ENCODE assay signal across 8 cellular contexts in the genomic region with DNA sequence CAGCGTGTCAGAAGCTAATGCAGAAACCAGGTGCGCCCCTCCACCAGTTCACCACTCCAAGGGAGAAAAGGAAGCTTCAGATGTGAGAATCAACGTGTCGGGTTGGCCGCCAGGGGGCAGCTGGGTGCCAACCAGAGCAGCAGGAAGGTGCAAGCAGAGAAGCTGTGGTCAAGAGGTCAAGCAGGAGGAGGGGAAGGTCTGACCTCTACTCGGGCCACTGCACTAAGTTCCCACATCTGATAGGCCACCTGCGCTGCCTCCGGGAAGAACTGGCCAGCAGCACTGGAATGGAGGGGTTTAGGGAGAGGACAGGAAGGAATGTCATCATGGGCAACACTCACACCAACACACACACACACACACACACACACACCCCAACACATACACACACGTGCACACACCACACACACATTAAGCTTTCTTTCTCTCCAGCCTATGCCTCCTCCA. TPM values are rescaled to one million over a fixed set of nuclear protein-coding genes. Genes with fewer than 3 reads are reported as not detected.
DNase-seq lines count a peak whose midpoint lies in the region; ATAC-seq and TF ChIP-seq lines count a peak whose summit lies in the region.

No MANE protein-coding gene starts in this region.

- TF ChIP-seq CTCF in 22Rv1 (IDR thresholded peaks at IDR 0.05) (peak; percentile 84), GM13977 (IDR thresholded peaks at IDR 0.05; ENCODE audit: extremely low read depth, insufficient read depth, missing control alignments) (peak; percentile 86), psoas muscle (IDR thresholded peaks at IDR 0.05) (peak; percentile 90)

- ATAC-seq in psoas muscle: peak; percentile 67 to 72 (median 71)
- ATAC-seq in aorta (ENCODE audit: low FRiP score): peak; percentile 67

- H3K27ac Mint-ChIP-seq in activated naive CD8-positive, alpha-beta T cell: peak overlapping the region; percentile 97

- no peak overlapping the region for H3K4me3 ChIP-seq in psoas muscle
- no peak overlapping the region for H3K4me3 ChIP-seq in aorta (ENCODE audit: low read length in 2 of 2)

- no peaks in the 10 kb centered on the region for H3K9me3 Mint-ChIP-seq in activated naive CD8-positive, alpha-beta T cell (ENCODE audit: low read depth)

- peaks cover 10% of the 10 kb centered on the region for H3K36me3 Mint-ChIP-seq in activated naive CD8-positive, alpha-beta T cell

- peaks cover 9 to 77% of the 10 kb centered on the region in 2 donors for H3K36me3 ChIP-seq in psoas muscle (ENCODE audit: insufficient read depth in 1 of 2, low read depth in 1 of 2)
- H3K36me3 ChIP-seq in aorta (ENCODE audit: control insufficient read depth in 1 of 2, insufficient read depth in 2 of 2, low read length in 1 of 2): peaks cover 5 to 25% of the 10 kb centered on the region in 2 donors

- H3K27me3 ChIP-seq in psoas muscle (ENCODE audit: insufficient read depth in 3 of 3, low read length in 2 of 3) (no peaks in the 10 kb centered on the region), aorta (ENCODE audit: control insufficient read depth in 1 of 2, insufficient read depth in 2 of 2, low read length in 1 of 2) (no peaks in the 10 kb centered on the region)

- H3K9me3 ChIP-seq in psoas muscle (no peaks in the 10 kb centered on the region), aorta (ENCODE audit: control insufficient read depth, low read length) (no peaks in the 10 kb centered on the region)

- in situ Hi-C loops in GM13977 (cut with MboI; ENCODE audit: low pct_unique_long_range_greater_than_20kb, low sequenced_read_pairs, unreplicated experiment): no loop called here

- H3K4me1 ChIP-seq in psoas muscle: peaks cover 36% of the 10 kb centered on the region
- H3K4me1 ChIP-seq in aorta (ENCODE audit: control insufficient read depth in 1 of 2, insufficient read depth in 2 of 2, low read length in 2 of 2): no peaks in the 10 kb centered on the region

- 5 to 17% (median 13%) methylated on average over 8 to 9 of the region's 9 CpGs for whole genome bisulfite sequencing in psoas muscle, 3 donors
- 14 to 26% methylated on average over 9 of the region's 9 CpGs for WGBS in aorta, 2 donors

- no peaks in the 10 kb centered on the region for H3K27me3 Mint-ChIP-seq in activated naive CD8-positive, alpha-beta T cell

- peak overlapping the region; percentile 24 for H3K4me3 Mint-ChIP-seq in activated naive CD8-positive, alpha-beta T cell

- intact Hi-C loops in cardiac septum (cut with DNase I) (loop anchor here (1.0 to 2.0 kb wide), 2 partner anchors 39 to 112 kb away; no protein-coding TSS in a partner anchor), psoas muscle (cut with DNase I) (loop anchor here (1.0 to 10.0 kb wide), 4 partner anchors 39 to 189 kb away; no protein-coding TSS in a partner anchor), aorta (cut with DNase I) (loop anchor here (2.0 to 5.0 kb wide), 2 partner anchors 39 to 111 kb away; no protein-coding TSS in a partner anchor)

- peaks cover 75% of the 10 kb centered on the region for H3K4me1 Mint-ChIP-seq in activated naive CD8-positive, alpha-beta T cell (ENCODE audit: low read depth)

- peak; percentile 60 for DNase-seq in GM13977 (ENCODE audit: low spot score)
- DNase-seq in HUDEP-2 (lab: John Stamatoyannopoulos, UW; ENCODE audit: unreplicated experiment in 76 of 76): peak in 53 of 76 experiments; percentile 1 to 66 (median 36)
- DNase-seq in SKM-1 (lab: John Stamatoyannopoulos, UW; ENCODE audit: unreplicated experiment): peak; percentile 70
- peak; percentile 92 for DNase-seq in cardiac septum (ENCODE audit: low spot score)
- DNase-seq in psoas muscle: peak; percentile 83 to 91
- DNase-seq in aorta: peak; percentile 87 to 89

- H3K27ac ChIP-seq in 22Rv1: no peak overlapping the region
- peak overlapping the region; percentile 86 for H3K27ac ChIP-seq in psoas muscle
- peak overlapping the region in 1 of 2 donors; percentile 16 for H3K27ac ChIP-seq in aorta (ENCODE audit: low read depth in 1 of 2, low read length in 2 of 2)

RNA-seq across cellular contexts. Expression of gene ANXA6, which starts 31.4 kb away (rescaled TPM):
- total RNA-seq in cardiac septum: 257 TPM
- 100 to 1,000 TPM; 133 to 234 (median 154) TPM for total RNA-seq in psoas muscle
- 100 to 1,000 TPM in 2 of 3 donors, 10 to 100 TPM in 1; 81.4 to 129 (median 112) TPM for polyA plus RNA-seq in psoas muscle
- 100 to 1,000 TPM; 277 to 284 TPM for total RNA-seq in aorta
- 100 to 1,000 TPM in 1 of 2 donors, 10 to 100 TPM in 1; 93.4 to 187 TPM for polyA plus RNA-seq in aorta

RNA-seq across cellular contexts. Expression of gene TNIP1, which starts 45.4 kb away (rescaled TPM):
- total RNA-seq in cardiac septum (110 TPM), psoas muscle (100 to 1,000 TPM; 114 to 218 (median 149) TPM), aorta (100 to 1,000 TPM in 1 of 2 donors, 10 to 100 TPM in 1; 83.3 to 105 TPM)
- polyA plus RNA-seq in psoas muscle (100 to 1,000 TPM in 2 of 3 donors, 10 to 100 TPM in 1; 55.5 to 167 (median 106) TPM), aorta (10 to 100 TPM; 63.3 to 80.3 TPM)

Comparison
In these comparisons a context has a peak if more than half of its experiments do, and no peak if none do; other contexts are left out.
1. DNase-seq: peak in every context shown above with its lines; median percentile 92 in cardiac septum; 88 in aorta; 87 in psoas muscle; 70 in SKM-1; 60 in GM13977; 36 in HUDEP-2.